ENCODE assay signal across 20 cellular contexts in the genomic region with DNA sequence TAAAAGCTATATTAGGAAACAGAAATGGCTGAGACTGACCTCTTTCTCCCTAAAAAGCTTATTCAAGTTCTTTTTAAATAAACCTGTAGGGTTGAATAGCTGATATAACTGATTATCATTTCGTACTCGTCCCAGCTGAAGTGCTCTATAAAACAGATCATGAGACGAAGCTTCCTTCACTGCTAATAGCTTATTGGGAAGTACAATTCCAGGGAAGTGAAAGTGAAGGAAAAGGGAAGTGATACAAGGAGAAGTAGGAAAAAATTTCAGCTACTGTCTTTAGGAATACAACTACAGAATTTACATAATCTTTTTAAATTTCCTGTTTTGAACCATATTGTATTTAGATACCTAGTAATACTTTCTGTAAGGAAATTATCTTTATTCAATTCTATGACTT.
"Had no signal": no experiment of that assay in that cellular context is flagged by ENCODE, and none has a peak within 500 bp of the region (broad histone marks: within the 10 kb centered on the region; RNA-seq: fewer than 3 reads in every experiment).

No MANE protein-coding gene starts in this region.

- H3K27me3 ChIP-seq: colonic mucosa, esophagus squamous epithelium, foreskin keratinocyte, gastroesophageal sphincter, heart left ventricle, hepatocyte, left lung had no signal

- H3K9me3 ChIP-seq: colonic mucosa, esophagus squamous epithelium, gastroesophageal sphincter, heart left ventricle, left lung, lower lobe of right lung had no signal

- H3K36me3 ChIP-seq: colonic mucosa, esophagus squamous epithelium, gastroesophageal sphincter, heart left ventricle, left lung, lower lobe of right lung had no signal

- H3K4me1 ChIP-seq: colonic mucosa, esophagus squamous epithelium, gastroesophageal sphincter, heart left ventricle, left lung, lower lobe of right lung had no signal

- DNase-seq: colonic mucosa; cortex of kidney; effector CD8-positive, alpha-beta T cell; effector memory CD8-positive, alpha-beta T cell; endodermal cell; erythroblast; esophagus squamous epithelium; foreskin keratinocyte; heart left ventricle; hypothalamus; left cardiac atrium; left lung; left ventricle myocardium superior; lower lobe of right lung; mesendoderm; midbrain; naive thymus-derived CD4-positive, alpha-beta T cell had no signal

- H3K4me3 ChIP-seq: colonic mucosa, esophagus squamous epithelium, gastroesophageal sphincter, heart left ventricle, hepatocyte, left lung, lower lobe of right lung had no signal

- H3K27ac ChIP-seq: colonic mucosa, epithelial cell of prostate, esophagus squamous epithelium, foreskin keratinocyte, gastroesophageal sphincter, heart left ventricle, hepatocyte, left lung, lower lobe of right lung had no signal
